In the genomic region with DNA sequence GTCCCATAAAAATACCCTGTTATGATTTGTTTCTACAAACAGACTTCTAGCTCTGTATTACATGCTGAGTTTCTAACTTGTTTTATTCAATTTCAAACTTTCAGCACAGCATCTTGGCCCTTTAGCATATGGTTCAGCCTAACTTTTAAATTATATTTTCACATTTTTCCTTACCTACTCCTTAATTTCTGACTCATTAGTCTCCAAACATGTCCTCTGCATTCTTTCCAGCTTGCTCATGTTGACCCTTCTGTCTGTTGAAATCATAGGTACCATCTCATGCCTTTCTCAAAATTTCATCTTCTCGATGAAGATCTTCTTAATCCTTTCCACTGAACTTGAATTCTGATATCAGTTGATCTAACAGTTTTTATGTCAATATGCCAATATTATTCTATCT, we compare ENCODE assay signal across 22 cellular contexts.
DNase-seq lines count a peak whose midpoint lies in the region; ATAC-seq, FAIRE-seq and TF ChIP-seq lines count a peak whose summit lies in the region.
"Had no signal": no experiment of that assay in that cellular context is flagged by ENCODE, and none has a peak within 500 bp of the region (broad histone marks: within the 10 kb centered on the region; RNA-seq: fewer than 3 reads in every experiment).

No MANE protein-coding gene starts in this region.

- FAIRE-seq in astrocyte (lab: Jason Lieb, UNC), result peak; percentile 64

- no peaks in the 10 kb centered on the region for H3K27me3 Mint-ChIP-seq in MCF 10A (ENCODE audit: insufficient read depth, unreplicated experiment)
- no peaks in the 10 kb centered on the region for H3K27me3 Mint-ChIP-seq in astrocyte (ENCODE audit: low read depth, unreplicated experiment)
- H3K27me3 Mint-ChIP-seq in activated CD4-positive, alpha-beta T cell treated with anti-CD3 and anti-CD28 coated beads, Interleukin-2, amount 10 ng/mL, durations not matched to agents 24 days and 14 days, result no peaks in the 10 kb centered on the region
- H3K27me3 Mint-ChIP-seq: activated B cell treated with CpG ODN at 0.5 μM for 24 hours; CD4-positive, CD25-positive, alpha-beta regulatory T cell had no signal

- H3K9ac ChIP-seq in astrocyte (ENCODE audit: low read length) (no peak overlapping the region), mesenchymal stem cell (ENCODE audit: low read length) (no peak overlapping the region)
- H3K9ac ChIP-seq: KMS-11, neural progenitor cell had no signal

- H4K8ac ChIP-seq in mesenchymal stem cell (ENCODE audit: low read length), result no peak overlapping the region

- H3K4me3 Mint-ChIP-seq in MCF 10A (ENCODE audit: unreplicated experiment) (no peak overlapping the region), astrocyte (ENCODE audit: unreplicated experiment) (no peak overlapping the region)
- no peak overlapping the region for H3K4me3 Mint-ChIP-seq in activated CD4-positive, alpha-beta T cell treated with anti-CD3 and anti-CD28 coated beads, Interleukin-2, amount 10 ng/mL, durations not matched to agents 24 days and 14 days
- H3K4me3 Mint-ChIP-seq: activated B cell treated with CpG ODN at 0.5 μM for 24 hours; activated naive CD4-positive, alpha-beta T cell treated with anti-CD3 and anti-CD28 coated beads, Interleukin-2, amount 50 U/mL, for 24 hours; CD4-positive, CD25-positive, alpha-beta regulatory T cell; neural progenitor cell had no signal

- no peak overlapping the region for H2BK120ac ChIP-seq in mesenchymal stem cell (ENCODE audit: low read depth, low read length)

- no peaks in the 10 kb centered on the region for H3K79me1 ChIP-seq in mesenchymal stem cell (replicated peaks; ENCODE audit: low read length, poor library complexity, severe bottlenecking)

- H3K4me3 ChIP-seq in breast epithelium (no peak overlapping the region), astrocyte (ENCODE audit: insufficient read depth, low read depth, low read length) (no peak overlapping the region), mesenchymal stem cell (ENCODE audit: insufficient read depth in 1 of 2, low read depth in 1 of 2, low read length in 2 of 2) (no peak overlapping the region), upper lobe of left lung (no peak overlapping the region)
- H3K4me3 ChIP-seq: esophagus squamous epithelium, neural progenitor cell had no signal

- intact Hi-C loops in MCF 10A (cut with micrococcal nuclease), result no loop called here
- intact Hi-C loops in breast epithelium (cut with DNase I; ENCODE audit: low total_unique reads), result no loop called here
- intact Hi-C loops in activated CD4-positive, alpha-beta T cell treated with anti-CD3 and anti-CD28 coated beads, Interleukin-2, amount 10 ng/mL, durations not matched to agents 24 days and 14 days (cut with micrococcal nuclease), result no loop called here

- no peak overlapping the region for H2BK5ac ChIP-seq in mesenchymal stem cell (ENCODE audit: low read depth, low read length, poor library complexity, severe bottlenecking)

- BruUV-seq in MCF 10A (replicated peaks; lab: Mats Ljungman, UMichigan), result no TSS peak

- H3K9me3 Mint-ChIP-seq in MCF 10A (ENCODE audit: unreplicated experiment), result no peaks in the 10 kb centered on the region
- no peaks in the 10 kb centered on the region for H3K9me3 Mint-ChIP-seq in astrocyte (ENCODE audit: unreplicated experiment)
- H3K9me3 Mint-ChIP-seq in activated CD4-positive, alpha-beta T cell treated with anti-CD3 and anti-CD28 coated beads, Interleukin-2, amount 10 ng/mL, durations not matched to agents 24 days and 14 days, result no peaks in the 10 kb centered on the region
- H3K9me3 Mint-ChIP-seq: activated B cell treated with CpG ODN at 0.5 μM for 24 hours, neural progenitor cell had no signal

- H3K27ac ChIP-seq in breast epithelium (no peak overlapping the region), astrocyte (ENCODE audit: low read depth, low read length) (no peak overlapping the region), mesenchymal stem cell (ENCODE audit: low read length, poor library complexity, severe bottlenecking) (no peak overlapping the region), upper lobe of left lung (no peak overlapping the region)
- H3K27ac ChIP-seq: 22Rv1, esophagus squamous epithelium, KMS-11, neural progenitor cell had no signal

- DNase-seq in MCF 10A (ENCODE audit: unreplicated experiment) (peak; percentile 41), breast epithelium (ENCODE audit: low spot score in 2 of 2) (no peak), astrocyte (ENCODE audit: low read depth) (peak; percentile 41), fibroblast of peridontal ligament (ENCODE audit: extremely low read depth) (peak; percentile 16), NCI-H1436 treated with DMSO at 0.1 percent for 48 hours (lab: John Stamatoyannopoulos, UW) (no peak), mesenchymal stem cell (no peak), upper lobe of left lung (no peak)
- DNase-seq in activated CD4-positive, alpha-beta T cell treated with anti-CD3 and anti-CD28 coated beads, Interleukin-2, amount 10 ng/mL, durations not matched to agents 24 days and 14 days, result no peak
- DNase-seq: activated B cell treated with CpG ODN at 0.5 μM for 24 hours; activated T-cell treated with anti-CD3 and anti-CD28 coated beads, Interleukin-2, amount 50 U/mL, for 48 hours; caudate nucleus; CD4-positive, CD25-positive, alpha-beta regulatory T cell; DMS153; esophagus squamous epithelium; NCI-H1105 treated with DMSO at 0.1 percent for 48 hours; NCI-H526 treated with DMSO at 0.1 percent for 48 hours; stimulated activated CD4-positive, alpha-beta T cell treated with anti-CD3 and anti-CD28 coated beads, Interleukin-12 subunit alpha, Interleukin-12 subunit beta, amount 100 ng/mL, for 4 hours; T-helper 2 cell had no signal

- no peak overlapping the region for H2BK12ac ChIP-seq in mesenchymal stem cell (ENCODE audit: low read length in 2 of 2)

- no peak overlapping the region for H4K91ac ChIP-seq in mesenchymal stem cell (ENCODE audit: low read length)

- H2BK15ac ChIP-seq in mesenchymal stem cell (ENCODE audit: low read depth, poor library complexity, severe bottlenecking), result no peak overlapping the region

- no peaks in the 10 kb centered on the region for H3K79me2 ChIP-seq in astrocyte (ENCODE audit: insufficient read depth, low read length)

- no peak overlapping the region for H3K14ac ChIP-seq in mesenchymal stem cell (ENCODE audit: low read length in 2 of 2)

- no peaks in the 10 kb centered on the region for H4K20me1 ChIP-seq in astrocyte (ENCODE audit: insufficient read depth, low read length)

- H2AFZ ChIP-seq in astrocyte (ENCODE audit: low read depth, low read length), result no peak overlapping the region
- H2AFZ ChIP-seq in mesenchymal stem cell (ENCODE audit: low read depth, low read length), result no peak overlapping the region
- H2AFZ ChIP-seq: neural progenitor cell had no signal

- H2AK5ac ChIP-seq in mesenchymal stem cell (ENCODE audit: low read length, severe bottlenecking), result no peak overlapping the region

- CTCF ChIA-PET in MCF 10A (lab: Yijun Ruan, JAX), result interaction anchor here (1.0 kb wide), 1 partner anchor 1391 kb away, joined by 3 read pairs; no protein-coding TSS in a partner anchor

- no peaks in the 10 kb centered on the region for H3K36me3 Mint-ChIP-seq in MCF 10A (ENCODE audit: insufficient read depth, unreplicated experiment)
- no peaks in the 10 kb centered on the region for H3K36me3 Mint-ChIP-seq in astrocyte (ENCODE audit: low read depth, unreplicated experiment)
- H3K36me3 Mint-ChIP-seq in activated CD4-positive, alpha-beta T cell treated with anti-CD3 and anti-CD28 coated beads, Interleukin-2, amount 10 ng/mL, durations not matched to agents 24 days and 14 days (ENCODE audit: low read depth), result no peaks in the 10 kb centered on the region
- H3K36me3 Mint-ChIP-seq: activated naive CD4-positive, alpha-beta T cell treated with anti-CD3 and anti-CD28 coated beads, Interleukin-2, amount 50 U/mL, for 24 hours; CD4-positive, CD25-positive, alpha-beta regulatory T cell; neural progenitor cell had no signal

- no CpG with 5 or more reads among the region's 1 CpG for WGBS in mesenchymal stem cell
- WGBS in upper lobe of left lung, 2 donors, result 89 to 95% methylated on average over 1 of the region's 1 CpG

- no peaks in the 10 kb centered on the region for H3K9me3 ChIP-seq in breast epithelium
- no peaks in the 10 kb centered on the region for H3K9me3 ChIP-seq in astrocyte (ENCODE audit: insufficient read depth, low read depth, low read length)
- H3K9me3 ChIP-seq in mesenchymal stem cell (ENCODE audit: control insufficient read depth, low read length), result no peaks in the 10 kb centered on the region
- no peaks in the 10 kb centered on the region for H3K9me3 ChIP-seq in upper lobe of left lung
- H3K9me3 ChIP-seq: esophagus squamous epithelium had no signal

- TF ChIP-seq EP300 in upper lobe of left lung (IDR thresholded peaks at IDR 0.05), result no peak

- no peak overlapping the region for H3K4me2 ChIP-seq in astrocyte (ENCODE audit: low read length)
- H3K4me2 ChIP-seq in mesenchymal stem cell (ENCODE audit: low read length, poor library complexity, severe bottlenecking), result no peak overlapping the region
- H3K4me2 ChIP-seq: KMS-11, neural progenitor cell had no signal

- TF ChIP-seq CTCF in MCF 10A (IDR thresholded peaks at IDR 0.05; ENCODE audit: unreplicated experiment) (no peak), breast epithelium (IDR thresholded peaks at IDR 0.05) (no peak), astrocyte (IDR thresholded peaks at IDR 0.05; ENCODE audit: insufficient read depth, low read depth, low read length) (no peak), upper lobe of left lung (IDR thresholded peaks at IDR 0.05) (no peak)

- TF ChIP-seq POLR2A in breast epithelium (IDR thresholded peaks at IDR 0.05) (no peak), upper lobe of left lung (IDR thresholded peaks at IDR 0.05) (no peak)

- H3K4me1 ChIP-seq in breast epithelium, result no peaks in the 10 kb centered on the region
- H3K4me1 ChIP-seq in astrocyte (ENCODE audit: insufficient read depth, low read length), result no peaks in the 10 kb centered on the region
- H3K4me1 ChIP-seq in mesenchymal stem cell (ENCODE audit: control insufficient read depth, insufficient read depth, low read depth, low read length), result no peaks in the 10 kb centered on the region
- H3K4me1 ChIP-seq in upper lobe of left lung, result no peaks in the 10 kb centered on the region
- H3K4me1 ChIP-seq: esophagus squamous epithelium had no signal

- H3K4ac ChIP-seq in mesenchymal stem cell (ENCODE audit: low read depth in 1 of 2, low read length in 2 of 2), result no peak overlapping the region

- POLR2A ChIA-PET in MCF 10A (lab: Yijun Ruan, JAX), result no interaction called here

- ATAC-seq in upper lobe of left lung (ENCODE audit: low FRiP score in 2 of 2), result no peak

- H3K27me3 ChIP-seq in breast epithelium (no peaks in the 10 kb centered on the region), astrocyte (ENCODE audit: insufficient read depth, low read length) (no peaks in the 10 kb centered on the region), mesenchymal stem cell (ENCODE audit: control insufficient read depth in 1 of 2, insufficient read depth in 1 of 2, low read length in 2 of 2) (no peaks in the 10 kb centered on the region), upper lobe of left lung (no peaks in the 10 kb centered on the region)
- H3K27me3 ChIP-seq: esophagus squamous epithelium, neural progenitor cell had no signal

- no peak overlapping the region for H3K18ac ChIP-seq in mesenchymal stem cell (ENCODE audit: low read depth in 1 of 2, low read length in 2 of 2)

- H3K27ac Mint-ChIP-seq in MCF 10A (ENCODE audit: low read depth, unreplicated experiment) (peak overlapping the region; percentile 40), astrocyte (ENCODE audit: unreplicated experiment) (peak overlapping the region; percentile 38)
- H3K27ac Mint-ChIP-seq in activated CD4-positive, alpha-beta T cell treated with anti-CD3 and anti-CD28 coated beads, Interleukin-2, amount 10 ng/mL, durations not matched to agents 24 days and 14 days, result no peak overlapping the region
- H3K27ac Mint-ChIP-seq: activated B cell treated with CpG ODN at 0.5 μM for 24 hours; activated naive CD4-positive, alpha-beta T cell treated with anti-CD3 and anti-CD28 coated beads, Interleukin-2, amount 50 U/mL, for 24 hours; CD4-positive, CD25-positive, alpha-beta regulatory T cell; neural progenitor cell had no signal

- H3K23ac ChIP-seq in mesenchymal stem cell (ENCODE audit: low read length in 2 of 2), result no peak overlapping the region

- H3K4me1 Mint-ChIP-seq in MCF 10A (ENCODE audit: insufficient read depth, unreplicated experiment), result no peaks in the 10 kb centered on the region
- peaks cover 8% of the 10 kb centered on the region for H3K4me1 Mint-ChIP-seq in astrocyte (ENCODE audit: low read depth, unreplicated experiment)
- no peaks in the 10 kb centered on the region for H3K4me1 Mint-ChIP-seq in activated CD4-positive, alpha-beta T cell treated with anti-CD3 and anti-CD28 coated beads, Interleukin-2, amount 10 ng/mL, durations not matched to agents 24 days and 14 days
- H3K4me1 Mint-ChIP-seq: activated B cell treated with CpG ODN at 0.5 μM for 24 hours; activated naive CD4-positive, alpha-beta T cell treated with anti-CD3 and anti-CD28 coated beads, Interleukin-2, amount 50 U/mL, for 24 hours; CD4-positive, CD25-positive, alpha-beta regulatory T cell; neural progenitor cell had no signal

- no peaks in the 10 kb centered on the region for H3K36me3 ChIP-seq in breast epithelium
- H3K36me3 ChIP-seq in astrocyte (ENCODE audit: insufficient read depth, low read length), result no peaks in the 10 kb centered on the region
- H3K36me3 ChIP-seq in mesenchymal stem cell (ENCODE audit: control insufficient read depth in 1 of 2, insufficient read depth in 2 of 2, low read depth in 1 of 2, low read length in 2 of 2), result no peaks in the 10 kb centered on the region
- no peaks in the 10 kb centered on the region for H3K36me3 ChIP-seq in upper lobe of left lung
- H3K36me3 ChIP-seq: esophagus squamous epithelium, neural progenitor cell had no signal

Comparison
In these comparisons a context has a peak if more than half of its experiments do, and no peak if none do; other contexts are left out.
1. DNase-seq: peak in MCF 10A (single experiment), astrocyte (single experiment) and fibroblast of peridontal ligament (single experiment); none in breast epithelium (0 of 2), NCI-H1436 treated with DMSO at 0.1 percent for 48 hours (single experiment), activated CD4-positive, alpha-beta T cell treated with anti-CD3 and anti-CD28 coated beads, Interleukin-2, amount 10 ng/mL, durations not matched to agents 24 days and 14 days (single experiment), mesenchymal stem cell (single experiment) and upper lobe of left lung (0 of 2).